In the genomic region with DNA sequence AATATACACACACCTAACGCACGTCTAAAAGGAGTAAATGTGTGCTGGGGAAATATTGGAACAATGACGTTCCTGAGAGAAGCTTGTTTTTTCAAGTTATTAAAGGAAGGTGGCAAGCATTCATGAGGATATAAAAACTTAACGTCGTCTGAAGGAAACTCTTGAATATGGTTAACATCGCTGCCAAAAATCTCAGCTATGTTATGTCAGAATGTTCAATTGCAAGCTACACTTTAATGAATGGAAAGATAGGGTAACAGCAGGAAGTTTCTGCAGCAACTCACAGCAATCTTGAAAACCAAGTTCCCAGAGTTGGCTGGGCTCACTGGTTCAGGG, we compare ENCODE assay signal across 12 cellular contexts. TPM values are rescaled to one million over a fixed set of nuclear protein-coding genes. Genes with fewer than 3 reads are reported as not detected.
DNase-seq lines count a peak whose midpoint lies in the region; ATAC-seq and TF ChIP-seq lines count a peak whose summit lies in the region.
"Had no signal": no experiment of that assay in that cellular context is flagged by ENCODE, and none has a peak within 500 bp of the region (broad histone marks: within the 10 kb centered on the region; RNA-seq: fewer than 3 reads in every experiment).

No MANE protein-coding gene starts in this region.

- H4K91ac ChIP-seq in trophoblast cell (ENCODE audit: low read depth, low read length), result no peak overlapping the region

- no peaks in the 10 kb centered on the region for H3K79me1 ChIP-seq in trophoblast cell (ENCODE audit: low read length)

- no peaks in the 10 kb centered on the region for H4K20me1 ChIP-seq in smooth muscle cell (ENCODE audit: low read depth)

- no peak overlapping the region for H3K18ac ChIP-seq in trophoblast cell (ENCODE audit: low read length)

- H3K27me3 Mint-ChIP-seq in activated CD8-positive, alpha-beta memory T cell treated with anti-CD3 and anti-CD28 coated beads, Interleukin-2, amount 10 ng/mL, durations not matched to agents 7 days and 5 days, result peaks cover 17% of the 10 kb centered on the region

- H4K8ac ChIP-seq in trophoblast cell (ENCODE audit: low read depth, low read length), result no peak overlapping the region

- ATAC-seq in activated CD8-positive, alpha-beta memory T cell treated with anti-CD3 and anti-CD28 coated beads, Interleukin-2, amount 10 ng/mL, durations not matched to agents 7 days and 5 days, result no peak

- H3K14ac ChIP-seq in trophoblast cell (ENCODE audit: low read length), result no peak overlapping the region

- no peak overlapping the region for H2BK12ac ChIP-seq in trophoblast cell (ENCODE audit: low read length)

- no peak overlapping the region for H3K27ac Mint-ChIP-seq in activated CD8-positive, alpha-beta memory T cell treated with anti-CD3 and anti-CD28 coated beads, Interleukin-2, amount 10 ng/mL, durations not matched to agents 7 days and 5 days

- H3K4ac ChIP-seq in trophoblast cell (ENCODE audit: low read depth, low read length), result no peak overlapping the region

- DNase-seq in GM04504 (ENCODE audit: low read depth), result peak; percentile 24
- peak; percentile 3 for DNase-seq in SK-N-MC (ENCODE audit: low read depth, low spot score)
- peak; percentile 37 for DNase-seq in fibroblast of the conjunctiva (ENCODE audit: low read depth)
- DNase-seq in smooth muscle cell (lab: John Stamatoyannopoulos, UW; ENCODE audit: unreplicated experiment), result no peak
- no peak for DNase-seq in trophoblast cell
- no peak for DNase-seq in DMS153 treated with DMSO at 0.1 percent for 48 hours (lab: John Stamatoyannopoulos, UW; ENCODE audit: unreplicated experiment)
- no peak for DNase-seq in activated CD8-positive, alpha-beta memory T cell treated with anti-CD3 and anti-CD28 coated beads, Interleukin-2, amount 10 ng/mL, durations not matched to agents 7 days and 5 days
- DNase-seq in NCI-H748 (lab: John Stamatoyannopoulos, UW; ENCODE audit: unreplicated experiment), result no peak
- DNase-seq: foreskin melanocyte, NCI-H1092 treated with DMSO at 0.1 percent for 48 hours, NCI-H524 treated with DMSO at 0.1 percent for 48 hours, SHP77 treated with DMSO at 0.1 percent for 48 hours had no signal

- 64% methylated on average over 6 of the region's 6 CpGs for WGBS in smooth muscle cell (ENCODE audit: low lambda C conversion rate)
- no CpG with 5 or more reads among the region's 6 CpGs for WGBS in trophoblast cell (ENCODE audit: extremely low coverage, insufficient coverage, insufficient read length)

- no peaks in the 10 kb centered on the region for H3K79me2 ChIP-seq in smooth muscle cell (ENCODE audit: low read depth)
- no peaks in the 10 kb centered on the region for H3K79me2 ChIP-seq in trophoblast cell (ENCODE audit: control insufficient read depth, insufficient read depth, low read length, poor library complexity)

- H3K9me3 Mint-ChIP-seq in activated CD8-positive, alpha-beta memory T cell treated with anti-CD3 and anti-CD28 coated beads, Interleukin-2, amount 10 ng/mL, durations not matched to agents 7 days and 5 days (ENCODE audit: low read depth), result no peaks in the 10 kb centered on the region

- H3K27ac ChIP-seq in SK-N-MC, result peak overlapping the region; percentile 44
- H3K27ac ChIP-seq in smooth muscle cell (ENCODE audit: low read depth), result no peak overlapping the region
- no peak overlapping the region for H3K27ac ChIP-seq in trophoblast cell (ENCODE audit: low read depth, low read length)

- H3F3A ChIP-seq in smooth muscle cell (ENCODE audit: low read depth), result no peaks in the 10 kb centered on the region

- no peak overlapping the region for H2AK5ac ChIP-seq in trophoblast cell (ENCODE audit: low read length)

- CTCF ChIA-PET in activated CD8-positive, alpha-beta memory T cell treated with anti-CD3 and anti-CD28 coated beads, Interleukin-2, amount 10 ng/mL, durations not matched to agents 7 days and 5 days (lab: Charles Lee), result no interaction called here

- no peaks in the 10 kb centered on the region for H3K9me3 ChIP-seq in SK-N-MC (ENCODE audit: low read depth, low read length)
- H3K9me3 ChIP-seq in smooth muscle cell (replicated peaks; ENCODE audit: low read depth), result no peaks in the 10 kb centered on the region
- peaks cover 2% of the 10 kb centered on the region for H3K9me3 ChIP-seq in trophoblast cell (ENCODE audit: insufficient read depth, low read depth, low read length)

- peaks cover 47% of the 10 kb centered on the region for H3K4me1 Mint-ChIP-seq in activated CD8-positive, alpha-beta memory T cell treated with anti-CD3 and anti-CD28 coated beads, Interleukin-2, amount 10 ng/mL, durations not matched to agents 7 days and 5 days

- no peak overlapping the region for H3K23ac ChIP-seq in trophoblast cell (ENCODE audit: low read length)

- H2BK120ac ChIP-seq in trophoblast cell (ENCODE audit: insufficient read depth, low read length, poor library complexity), result no peak overlapping the region

- H3K4me3 ChIP-seq in SK-N-MC (peak overlapping the region; percentile 1; the same call in 1 of the 2 replicates), smooth muscle cell (no peak overlapping the region), trophoblast cell (ENCODE audit: low read depth, low read length) (no peak overlapping the region)

- no peak overlapping the region for H3K4me3 Mint-ChIP-seq in activated CD8-positive, alpha-beta memory T cell treated with anti-CD3 and anti-CD28 coated beads, Interleukin-2, amount 10 ng/mL, durations not matched to agents 7 days and 5 days

- H2AFZ ChIP-seq in smooth muscle cell (ENCODE audit: low read depth), result peak overlapping the region; percentile 25
- H2AFZ ChIP-seq in trophoblast cell (ENCODE audit: insufficient read depth, low read length, poor library complexity), result no peak overlapping the region

- H3K4me2 ChIP-seq in smooth muscle cell (no peak overlapping the region), trophoblast cell (ENCODE audit: low read length) (no peak overlapping the region)

- H2BK5ac ChIP-seq in trophoblast cell (ENCODE audit: low read depth, low read length, poor library complexity), result no peak overlapping the region

- peaks cover under 1% of the 10 kb centered on the region for H3K36me3 Mint-ChIP-seq in activated CD8-positive, alpha-beta memory T cell treated with anti-CD3 and anti-CD28 coated beads, Interleukin-2, amount 10 ng/mL, durations not matched to agents 7 days and 5 days

- H4K12ac ChIP-seq in trophoblast cell (ENCODE audit: low read depth, low read length), result no peak overlapping the region

- no peak for TF ChIP-seq CTCF in smooth muscle cell (IDR thresholded peaks at IDR 0.05; ENCODE audit: borderline replicate concordance, insufficient read depth, poor library complexity, severe bottlenecking)

- H3K36me3 ChIP-seq in SK-N-MC (ENCODE audit: insufficient read depth, low read length) (no peaks in the 10 kb centered on the region), smooth muscle cell (ENCODE audit: low read depth) (no peaks in the 10 kb centered on the region), trophoblast cell (ENCODE audit: control insufficient read depth in 1 of 2, insufficient read depth in 2 of 2, low read length in 2 of 2) (no peaks in the 10 kb centered on the region)

- H3K4me1 ChIP-seq in smooth muscle cell (ENCODE audit: low read depth), result no peaks in the 10 kb centered on the region
- H3K4me1 ChIP-seq in trophoblast cell (ENCODE audit: control insufficient read depth in 1 of 2, insufficient read depth in 2 of 2, low read length in 2 of 2), result no peaks in the 10 kb centered on the region

- H3K27me3 ChIP-seq in smooth muscle cell (ENCODE audit: low read depth) (no peaks in the 10 kb centered on the region), trophoblast cell (ENCODE audit: insufficient read depth, low read length) (no peaks in the 10 kb centered on the region)

- no peak overlapping the region for H3K9ac ChIP-seq in SK-N-MC (ENCODE audit: insufficient read length)
- H3K9ac ChIP-seq in smooth muscle cell (ENCODE audit: low read depth), result no peak overlapping the region
- no peak overlapping the region for H3K9ac ChIP-seq in trophoblast cell (ENCODE audit: low read length)

RNA-seq across cellular contexts. Expression of gene MEF2A, which starts 54.3 kb away (rescaled TPM):
- total RNA-seq in smooth muscle cell, result 61.1 and 75.8 TPM in 2 replicates
- 12.3 and 21.7 TPM in 2 replicates for polyA plus RNA-seq in smooth muscle cell
- polyA plus RNA-seq in trophoblast cell (2013), result 12.2 and 12.6 TPM in 2 replicates
- 10 to 100 TPM; 20.4 to 23.4 TPM for total RNA-seq in activated CD8-positive, alpha-beta memory T cell treated with anti-CD3 and anti-CD28 coated beads, Interleukin-2, amount 10 ng/mL, durations not matched to agents 7 days and 5 days

Comparison
In these comparisons a context has a peak if more than half of its experiments do, and no peak if none do; other contexts are left out.
1. DNase-seq: peak in GM04504 (single experiment), SK-N-MC (single experiment) and fibroblast of the conjunctiva (single experiment); none in smooth muscle cell (single experiment), trophoblast cell (0 of 2), DMS153 treated with DMSO at 0.1 percent for 48 hours (single experiment), activated CD8-positive, alpha-beta memory T cell treated with anti-CD3 and anti-CD28 coated beads, Interleukin-2, amount 10 ng/mL, durations not matched to agents 7 days and 5 days (single experiment) and NCI-H748 (single experiment).